Comparison of ENCODE assay signal across 5 cellular contexts in genomic region chr3:195037586-195037985, GRCh38.
DNase-seq lines count a peak whose midpoint lies in the region; ATAC-seq, FAIRE-seq and TF ChIP-seq lines count a peak whose summit lies in the region.
"Not testable (repeated sequence)": the region's sequence is repeated elsewhere in the genome, so short reads cannot be mapped to it uniquely, and the experiment has no call there.

No MANE protein-coding gene starts in this region.

- H3K27me3 Mint-ChIP-seq in glutamatergic neuron (ENCODE audit: unreplicated experiment) = not testable (repeated sequence)

- DNase-seq in Panc1 (ENCODE audit: low read depth, low spot score); K562 (ENCODE audit: extremely low read depth in 1 of 4, low spot score in 3 of 4); endothelial cell of umbilical vein (ENCODE audit: low read depth, low spot score); glutamatergic neuron: not testable (repeated sequence)

- not testable (repeated sequence) for H3K27ac ChIP-seq in HEK293 (ENCODE audit: extremely low read depth, low read depth, low read length); K562 (ENCODE audit: extremely low read depth, low read depth, low read length); endothelial cell of umbilical vein (ENCODE audit: insufficient read depth, low read depth, low read length)
- peak overlapping the region; percentile 62; the same call in 1 of the 2 replicates for H3K27ac ChIP-seq in Panc1 (ENCODE audit: low read length)

- POLR2A ChIA-PET in HEK293 (lab: Yijun Ruan, JAX); Panc1 (lab: Charles Lee); K562 (lab: Yijun Ruan, JAX); endothelial cell of umbilical vein (lab: Charles Lee): not testable (repeated sequence)

- TF ChIP-seq CTCF in HEK293 (tag by site-specific recombination; IDR thresholded peaks at IDR 0.05); Panc1 (IDR thresholded peaks at IDR 0.05); K562 (IDR thresholded peaks at IDR 0.05 in 2 of 3, conservative IDR thresholded peaks at IDR 0.05 in 1 of 3; ENCODE audit: insufficient read depth in 2 of 3, low read depth in 1 of 3, low read length in 3 of 3); endothelial cell of umbilical vein (IDR thresholded peaks at IDR 0.05; ENCODE audit: extremely low read depth in 1 of 2, insufficient read depth in 1 of 2, low read depth in 1 of 2, low read length in 2 of 2); glutamatergic neuron (IDR thresholded peaks at IDR 0.05; ENCODE audit: partially characterized antibody, unreplicated experiment): not testable (repeated sequence)

- not testable (repeated sequence) for H3K4me2 ChIP-seq in K562 (ENCODE audit: insufficient read depth, low read length); endothelial cell of umbilical vein (ENCODE audit: insufficient read depth, low read length)

- peak overlapping the region; percentile 23 for H3K27ac Mint-ChIP-seq in glutamatergic neuron (ENCODE audit: unreplicated experiment)

- peaks cover 16% of the 10 kb centered on the region for H3K4me1 Mint-ChIP-seq in glutamatergic neuron (ENCODE audit: low read depth, unreplicated experiment)

- intact Hi-C loops in Panc1 (cut with micrococcal nuclease; ENCODE audit: unreplicated experiment) = loop anchor here (10.0 kb wide), 1 partner anchor 353 kb away; the partner anchor contains the start of gene FAM43A
- intact Hi-C loops in K562 (cut with micrococcal nuclease); endothelial cell of umbilical vein (cut with micrococcal nuclease): not testable (repeated sequence)

- WGBS in K562 (ENCODE audit: insufficient coverage, low coverage, missing lambda C conversion rate) = 2% methylated on average over 3 of the region's 3 CpGs

- not testable (repeated sequence) for H2AFZ ChIP-seq in K562 (ENCODE audit: low read depth, low read length); endothelial cell of umbilical vein (ENCODE audit: low read depth, low read length)

- not testable (repeated sequence) for H3K9ac ChIP-seq in K562 (ENCODE audit: insufficient read depth in 1 of 2, low read depth in 2 of 2, low read length in 2 of 2); endothelial cell of umbilical vein (replicated peaks; ENCODE audit: extremely low read depth, insufficient read depth, low read length)

- in situ Hi-C loops in Panc1 (cut with HindIII; ENCODE audit: low pct_unique_long_range_greater_than_20kb, low sequenced_read_pairs); K562 (cut with MboI): not testable (repeated sequence)

- CTCF ChIA-PET in HEK293 (lab: Yijun Ruan, JAX); K562 (lab: Yijun Ruan, JAX; ENCODE audit: low intra/inter-chr PET ratio): not testable (repeated sequence)
- CTCF ChIA-PET in Panc1 (lab: Charles Lee) (interaction anchor here (0.6 kb wide), 1 partner anchor 12 kb away, joined by 3 read pairs; no protein-coding TSS in a partner anchor), endothelial cell of umbilical vein (lab: Charles Lee) (interaction anchor here (0.9 kb wide), 1 partner anchor 61 kb away, joined by 3 read pairs; no protein-coding TSS in a partner anchor)

- not testable (repeated sequence) for BruUV-seq in Panc1 (replicated peaks; lab: Mats Ljungman, UMichigan); K562 (replicated peaks; lab: Mats Ljungman, UMichigan); endothelial cell of umbilical vein (replicated peaks; lab: Mats Ljungman, UMichigan)

- not testable (repeated sequence) for ATAC-seq in Panc1, K562

- H3K4me1 ChIP-seq in HEK293 (ENCODE audit: control insufficient read depth, insufficient read depth, low read length) = not testable (repeated sequence)
- H3K4me1 ChIP-seq in Panc1 (ENCODE audit: control insufficient read depth, insufficient read depth, low read length) (peaks cover 55% of the 10 kb centered on the region), K562 (replicated peaks in 1 of 2; ENCODE audit: control insufficient read depth in 2 of 2, insufficient read depth in 2 of 2, low read length in 2 of 2) (peaks cover 0 to 12% of the 10 kb centered on the region in 2 experiments; a peak in 2 of 5 replicates), endothelial cell of umbilical vein (ENCODE audit: control insufficient read depth, extremely low read depth, insufficient read depth, low read length) (peaks cover 24% of the 10 kb centered on the region)

- H3K9me3 ChIP-seq in HEK293 (ENCODE audit: control insufficient read depth, insufficient read depth, low read depth, low read length); Panc1 (ENCODE audit: control insufficient read depth, insufficient read depth, low read depth, low read length); K562 (replicated peaks; ENCODE audit: control insufficient read depth, insufficient read depth, low read depth, low read length); endothelial cell of umbilical vein (replicated peaks; ENCODE audit: control insufficient read depth, insufficient read depth, low read length): not testable (repeated sequence)

- H3K36me3 Mint-ChIP-seq in glutamatergic neuron (ENCODE audit: unreplicated experiment) = peaks cover 12% of the 10 kb centered on the region

- not testable (repeated sequence) for FAIRE-seq in K562 (lab: Jason Lieb, UNC)
- peak; percentile 21 for FAIRE-seq in endothelial cell of umbilical vein (lab: Jason Lieb, UNC)

- dilution Hi-C loops in endothelial cell of umbilical vein (cut with MboI; ENCODE audit: extremely low pct_ligation_motif_present, low sequenced_read_pairs) = not testable (repeated sequence)

- H3K9me3 Mint-ChIP-seq in glutamatergic neuron (ENCODE audit: unreplicated experiment) = peaks cover 10% of the 10 kb centered on the region

- H4K20me1 ChIP-seq in K562 (replicated peaks; ENCODE audit: control insufficient read depth, insufficient read depth, low read length); endothelial cell of umbilical vein (replicated peaks; ENCODE audit: control insufficient read depth, extremely low read depth, insufficient read depth, low read length): not testable (repeated sequence)

- H3K9me1 ChIP-seq in K562 (ENCODE audit: control insufficient read depth, insufficient read depth, low read length); endothelial cell of umbilical vein (replicated peaks; ENCODE audit: control insufficient read depth, extremely low read depth, insufficient read depth, low read length): not testable (repeated sequence)

- not testable (repeated sequence) for TF ChIP-seq EP300 in K562 (IDR thresholded peaks at IDR 0.05; ENCODE audit: low read length)

- H3K27me3 ChIP-seq in Panc1 (ENCODE audit: control insufficient read depth, insufficient read depth, low read length); endothelial cell of umbilical vein (ENCODE audit: control insufficient read depth in 2 of 2, insufficient read depth in 2 of 2, low read length in 2 of 2): not testable (repeated sequence)
- peaks cover 52 to 75% of the 10 kb centered on the region in 2 experiments for H3K27me3 ChIP-seq in K562 (ENCODE audit: control insufficient read depth in 2 of 2, insufficient read depth in 2 of 2, low read length in 2 of 2)

- H3K4me3 ChIP-seq in HEK293 (ENCODE audit: low read depth, low read length); Panc1 (ENCODE audit: low read depth in 2 of 2, low read length in 2 of 2); K562; endothelial cell of umbilical vein (replicated peaks in 1 of 3; ENCODE audit: insufficient read depth in 1 of 3, low read depth in 1 of 3, low read length in 3 of 3): not testable (repeated sequence)

- TF ChIP-seq POLR2A in K562 (conservative IDR thresholded peaks at IDR 0.05); endothelial cell of umbilical vein (IDR thresholded peaks at IDR 0.05; ENCODE audit: low read depth, low read length): not testable (repeated sequence)

- H3K4me3 Mint-ChIP-seq in glutamatergic neuron (ENCODE audit: unreplicated experiment) = not testable (repeated sequence)

- not testable (repeated sequence) for TF ChIP-seq RAD21 in K562 (CRISPR knock-in tag; conservative IDR thresholded peaks at IDR 0.05 in 1 of 2, IDR thresholded peaks at IDR 0.05 in 1 of 2)

- H3K79me2 ChIP-seq in K562 (ENCODE audit: control insufficient read depth, insufficient read depth, low read length); endothelial cell of umbilical vein (ENCODE audit: control insufficient read depth, insufficient read depth, low read length): not testable (repeated sequence)

- not testable (repeated sequence) for H3K36me3 ChIP-seq in HEK293 (ENCODE audit: control insufficient read depth in 2 of 2, insufficient read depth in 1 of 2, low read length in 2 of 2); Panc1 (ENCODE audit: control insufficient read depth, insufficient read depth, low read length); K562 (ENCODE audit: control insufficient read depth, insufficient read depth, low read length); endothelial cell of umbilical vein (ENCODE audit: control insufficient read depth in 2 of 2, extremely low read depth in 1 of 2, insufficient read depth in 2 of 2, low read length in 2 of 2)

TF ChIP-seq in HEK293, 187 proteins besides CTCF, POLR2A, EP300 and RAD21:
- TF ChIP-seq ZNF146 (tag by site-specific recombination; IDR thresholded peaks at IDR 0.05) = peak; percentile 83
TF ChIP-seq in HEK293: peak in this region for 1; not testable (repeated sequence) for 186.

TF ChIP-seq in K562, 482 proteins besides CTCF, POLR2A, EP300 and RAD21:
- peak; percentile 58 for TF ChIP-seq ZNF146 (CRISPR knock-in tag; IDR thresholded peaks at IDR 0.05; ENCODE audit: unreplicated experiment)
